8 cellular contexts compared by ENCODE assay signal in the genomic region with DNA sequence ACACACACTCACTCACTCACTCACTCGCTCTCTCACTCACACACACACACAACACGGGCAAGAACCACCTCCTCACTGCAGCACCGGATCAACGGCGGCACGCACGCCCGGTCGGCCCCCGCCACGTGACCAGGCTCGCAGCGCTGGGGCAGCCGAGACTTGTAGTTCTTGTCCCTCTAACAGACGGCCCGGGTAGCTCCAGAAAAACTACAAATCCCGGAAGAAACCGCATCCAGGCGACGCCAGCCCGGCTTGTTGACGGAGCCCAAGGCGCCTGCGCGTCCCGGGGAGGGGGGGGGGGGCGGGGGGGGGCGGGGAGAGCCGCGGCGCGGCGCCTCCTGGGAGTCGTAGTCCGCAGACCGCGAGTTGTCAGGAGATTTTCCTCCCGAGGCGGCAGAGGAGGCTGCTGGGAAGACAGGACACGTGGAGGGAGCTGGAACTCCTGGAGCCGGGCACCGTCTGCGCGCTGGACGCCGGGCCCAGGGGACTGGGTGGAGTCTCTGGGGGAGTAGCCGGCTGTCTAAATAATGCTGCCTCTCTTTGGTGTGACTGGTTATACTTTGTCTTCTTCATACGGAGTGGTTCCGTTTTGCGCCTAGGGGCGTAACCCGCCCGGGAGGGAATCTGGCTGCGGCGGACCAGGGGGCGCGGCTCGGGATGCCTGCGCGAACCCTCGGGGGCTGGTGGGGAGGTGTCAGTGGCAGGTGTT. TPM values are rescaled to one million over a fixed set of nuclear protein-coding genes. Genes with fewer than 3 reads are reported as not detected.
DNase-seq lines count a peak whose midpoint lies in the region; ATAC-seq and TF ChIP-seq lines count a peak whose summit lies in the region.

A gene with protein sequence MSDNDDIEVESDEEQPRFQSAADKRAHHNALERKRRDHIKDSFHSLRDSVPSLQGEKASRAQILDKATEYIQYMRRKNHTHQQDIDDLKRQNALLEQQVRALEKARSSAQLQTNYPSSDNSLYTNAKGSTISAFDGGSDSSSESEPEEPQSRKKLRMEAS (minus strand): TSS at position 77 of the 709 bp plus-strand sequence. CDS start 178 bp downstream, outside the sequence.

- H3K4me3 ChIP-seq in cardiac fibroblast (replicated peaks in 1 of 2; ENCODE audit: low read depth in 2 of 2, low read length in 2 of 2) (peak within 1 kb of the TSS; percentile 84 to 93), smooth muscle cell (peak within 1 kb of the TSS; percentile 93)

- CTCF ChIA-PET in WTC11 (lab: Charles Lee), result interaction anchor here (0.5 to 1.3 kb wide), 9 partner anchors 8 to 722 kb away, joined by 3 to 14 read pairs (median 3); a partner anchor contains a TSS

- H3F3A ChIP-seq in smooth muscle cell (ENCODE audit: low read depth), result peaks cover 9% of the 10 kb centered on the region

- peaks cover 39% of the 10 kb centered on the region for H3K79me2 ChIP-seq in smooth muscle cell (ENCODE audit: low read depth)

- POLR2A ChIA-PET in WTC11 (lab: Charles Lee), result interaction anchor here (0.5 to 1.9 kb wide), 5 partner anchors 116 to 1548 kb away, joined by 3 to 5 read pairs (median 3); a partner anchor contains a TSS

- H3K27ac ChIP-seq in smooth muscle cell (ENCODE audit: low read depth), result peak within 1 kb of the TSS; percentile 79

- peaks cover 15% of the 10 kb centered on the region for H4K20me1 ChIP-seq in smooth muscle cell (ENCODE audit: low read depth)

- H3K27ac Mint-ChIP-seq in WTC11, result peak within 1 kb of the TSS; percentile 98

- H3K4me1 ChIP-seq in smooth muscle cell (ENCODE audit: low read depth), result peaks cover 4% of the 10 kb centered on the region

- no peaks in the 10 kb centered on the region for H3K27me3 ChIP-seq in smooth muscle cell (ENCODE audit: low read depth)

- in situ Hi-C loops in ACHN (cut with HindIII; ENCODE audit: low pct_ligation_motif_present, low pct_unique_long_range_greater_than_20kb, low sequenced_read_pairs), result no loop called here

- H3K4me2 ChIP-seq in smooth muscle cell, result peak within 1 kb of the TSS; percentile 99

- H3K9me3 Mint-ChIP-seq in WTC11, result no peaks in the 10 kb centered on the region

- peaks cover 9% of the 10 kb centered on the region for H3K36me3 Mint-ChIP-seq in WTC11

- DNase-seq in ACHN, result peak; percentile 96
- peak; percentile 97 for DNase-seq in NCI-H2227 treated with DMSO at 0.1 percent for 48 hours (lab: John Stamatoyannopoulos, UW)
- DNase-seq in WTC11 (ENCODE audit: low spot score), result peak; percentile 96
- DNase-seq in cardiac fibroblast (ENCODE audit: low read depth in 2 of 2), result peak; percentile 99
- DNase-seq in iPS-NIHi7 (ENCODE audit: extremely low spot score), result peak; percentile 98
- peak; percentile 93 for DNase-seq in smooth muscle cell (lab: John Stamatoyannopoulos, UW; ENCODE audit: unreplicated experiment)

- ATAC-seq in GM18873 (IDR thresholded peaks at IDR 0.05; ENCODE audit: low FRiP score, unreplicated experiment) (peak; percentile 70), HG03139 (IDR thresholded peaks at IDR 0.05; ENCODE audit: unreplicated experiment) (peak; percentile 78), WTC11 (peak; percentile 90)

- H3K4me1 Mint-ChIP-seq in WTC11, result peaks cover 16% of the 10 kb centered on the region

- H3K4me3 Mint-ChIP-seq in WTC11, result peak within 1 kb of the TSS; percentile 89

- no peak for TF ChIP-seq CTCF in WTC11 (IDR thresholded peaks at IDR 0.05)
- no peak for TF ChIP-seq CTCF in cardiac fibroblast (IDR thresholded peaks at IDR 0.05; ENCODE audit: low read depth, low read length)
- TF ChIP-seq CTCF in smooth muscle cell (IDR thresholded peaks at IDR 0.05; ENCODE audit: borderline replicate concordance, insufficient read depth, poor library complexity, severe bottlenecking), result no peak

- H2AFZ ChIP-seq in smooth muscle cell (ENCODE audit: low read depth), result peak within 1 kb of the TSS; percentile 96

- H3K9me3 ChIP-seq in smooth muscle cell (replicated peaks; ENCODE audit: low read depth), result no peaks in the 10 kb centered on the region

- H3K36me3 ChIP-seq in smooth muscle cell (ENCODE audit: low read depth), result peaks cover 6% of the 10 kb centered on the region

- peak within 1 kb of the TSS; percentile 91 for H3K9ac ChIP-seq in smooth muscle cell (ENCODE audit: low read depth)

- under 1% methylated on average over 60 of the region's 61 CpGs for WGBS in smooth muscle cell (ENCODE audit: low lambda C conversion rate)

- no peaks in the 10 kb centered on the region for H3K27me3 Mint-ChIP-seq in WTC11 (ENCODE audit: low read depth)

TF ChIP-seq in WTC11, 78 proteins besides CTCF, POLR2A, EP300 and RAD21 (continues in another document):
- TF ChIP-seq, protein P1, sequence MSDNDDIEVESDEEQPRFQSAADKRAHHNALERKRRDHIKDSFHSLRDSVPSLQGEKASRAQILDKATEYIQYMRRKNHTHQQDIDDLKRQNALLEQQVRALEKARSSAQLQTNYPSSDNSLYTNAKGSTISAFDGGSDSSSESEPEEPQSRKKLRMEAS (CRISPR knock-in tag; IDR thresholded peaks at IDR 0.05), result peak; percentile 78; the same call in 1 of the 2 replicates
- TF ChIP-seq, protein P2, sequence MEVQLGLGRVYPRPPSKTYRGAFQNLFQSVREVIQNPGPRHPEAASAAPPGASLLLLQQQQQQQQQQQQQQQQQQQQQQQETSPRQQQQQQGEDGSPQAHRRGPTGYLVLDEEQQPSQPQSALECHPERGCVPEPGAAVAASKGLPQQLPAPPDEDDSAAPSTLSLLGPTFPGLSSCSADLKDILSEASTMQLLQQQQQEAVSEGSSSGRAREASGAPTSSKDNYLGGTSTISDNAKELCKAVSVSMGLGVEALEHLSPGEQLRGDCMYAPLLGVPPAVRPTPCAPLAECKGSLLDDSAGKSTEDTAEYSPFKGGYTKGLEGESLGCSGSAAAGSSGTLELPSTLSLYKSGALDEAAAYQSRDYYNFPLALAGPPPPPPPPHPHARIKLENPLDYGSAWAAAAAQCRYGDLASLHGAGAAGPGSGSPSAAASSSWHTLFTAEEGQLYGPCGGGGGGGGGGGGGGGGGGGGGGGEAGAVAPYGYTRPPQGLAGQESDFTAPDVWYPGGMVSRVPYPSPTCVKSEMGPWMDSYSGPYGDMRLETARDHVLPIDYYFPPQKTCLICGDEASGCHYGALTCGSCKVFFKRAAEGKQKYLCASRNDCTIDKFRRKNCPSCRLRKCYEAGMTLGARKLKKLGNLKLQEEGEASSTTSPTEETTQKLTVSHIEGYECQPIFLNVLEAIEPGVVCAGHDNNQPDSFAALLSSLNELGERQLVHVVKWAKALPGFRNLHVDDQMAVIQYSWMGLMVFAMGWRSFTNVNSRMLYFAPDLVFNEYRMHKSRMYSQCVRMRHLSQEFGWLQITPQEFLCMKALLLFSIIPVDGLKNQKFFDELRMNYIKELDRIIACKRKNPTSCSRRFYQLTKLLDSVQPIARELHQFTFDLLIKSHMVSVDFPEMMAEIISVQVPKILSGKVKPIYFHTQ (CRISPR knock-in tag; IDR thresholded peaks at IDR 0.05), result no peak
- no peak for TF ChIP-seq TEAD4 (CRISPR knock-in tag; IDR thresholded peaks at IDR 0.05)
- TF ChIP-seq ZNF121 (CRISPR knock-in tag; IDR thresholded peaks at IDR 0.05), result no peak
- TF ChIP-seq, protein P3, sequence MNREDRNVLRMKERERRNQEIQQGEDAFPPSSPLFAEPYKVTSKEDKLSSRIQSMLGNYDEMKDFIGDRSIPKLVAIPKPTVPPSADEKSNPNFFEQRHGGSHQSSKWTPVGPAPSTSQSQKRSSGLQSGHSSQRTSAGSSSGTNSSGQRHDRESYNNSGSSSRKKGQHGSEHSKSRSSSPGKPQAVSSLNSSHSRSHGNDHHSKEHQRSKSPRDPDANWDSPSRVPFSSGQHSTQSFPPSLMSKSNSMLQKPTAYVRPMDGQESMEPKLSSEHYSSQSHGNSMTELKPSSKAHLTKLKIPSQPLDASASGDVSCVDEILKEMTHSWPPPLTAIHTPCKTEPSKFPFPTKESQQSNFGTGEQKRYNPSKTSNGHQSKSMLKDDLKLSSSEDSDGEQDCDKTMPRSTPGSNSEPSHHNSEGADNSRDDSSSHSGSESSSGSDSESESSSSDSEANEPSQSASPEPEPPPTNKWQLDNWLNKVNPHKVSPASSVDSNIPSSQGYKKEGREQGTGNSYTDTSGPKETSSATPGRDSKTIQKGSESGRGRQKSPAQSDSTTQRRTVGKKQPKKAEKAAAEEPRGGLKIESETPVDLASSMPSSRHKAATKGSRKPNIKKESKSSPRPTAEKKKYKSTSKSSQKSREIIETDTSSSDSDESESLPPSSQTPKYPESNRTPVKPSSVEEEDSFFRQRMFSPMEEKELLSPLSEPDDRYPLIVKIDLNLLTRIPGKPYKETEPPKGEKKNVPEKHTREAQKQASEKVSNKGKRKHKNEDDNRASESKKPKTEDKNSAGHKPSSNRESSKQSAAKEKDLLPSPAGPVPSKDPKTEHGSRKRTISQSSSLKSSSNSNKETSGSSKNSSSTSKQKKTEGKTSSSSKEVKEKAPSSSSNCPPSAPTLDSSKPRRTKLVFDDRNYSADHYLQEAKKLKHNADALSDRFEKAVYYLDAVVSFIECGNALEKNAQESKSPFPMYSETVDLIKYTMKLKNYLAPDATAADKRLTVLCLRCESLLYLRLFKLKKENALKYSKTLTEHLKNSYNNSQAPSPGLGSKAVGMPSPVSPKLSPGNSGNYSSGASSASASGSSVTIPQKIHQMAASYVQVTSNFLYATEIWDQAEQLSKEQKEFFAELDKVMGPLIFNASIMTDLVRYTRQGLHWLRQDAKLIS (CRISPR knock-in tag; IDR thresholded peaks at IDR 0.05; ENCODE audit: borderline replicate concordance), result no peak
- no peak for TF ChIP-seq ZNF317 (CRISPR knock-in tag; IDR thresholded peaks at IDR 0.05; ENCODE audit: borderline replicate concordance, low read depth)
- peak; percentile 64; the same call in 1 of the 2 replicates for TF ChIP-seq SP1 (CRISPR knock-in tag; conservative IDR thresholded peaks at IDR 0.05)
- TF ChIP-seq, protein P4, sequence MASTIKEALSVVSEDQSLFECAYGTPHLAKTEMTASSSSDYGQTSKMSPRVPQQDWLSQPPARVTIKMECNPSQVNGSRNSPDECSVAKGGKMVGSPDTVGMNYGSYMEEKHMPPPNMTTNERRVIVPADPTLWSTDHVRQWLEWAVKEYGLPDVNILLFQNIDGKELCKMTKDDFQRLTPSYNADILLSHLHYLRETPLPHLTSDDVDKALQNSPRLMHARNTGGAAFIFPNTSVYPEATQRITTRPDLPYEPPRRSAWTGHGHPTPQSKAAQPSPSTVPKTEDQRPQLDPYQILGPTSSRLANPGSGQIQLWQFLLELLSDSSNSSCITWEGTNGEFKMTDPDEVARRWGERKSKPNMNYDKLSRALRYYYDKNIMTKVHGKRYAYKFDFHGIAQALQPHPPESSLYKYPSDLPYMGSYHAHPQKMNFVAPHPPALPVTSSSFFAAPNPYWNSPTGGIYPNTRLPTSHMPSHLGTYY (CRISPR knock-in tag; IDR thresholded peaks at IDR 0.05), result no peak
- TF ChIP-seq FOXK1 (CRISPR knock-in tag; IDR thresholded peaks at IDR 0.05), result peak; percentile 94

RNA-seq across cellular contexts. Expression of the gene that starts here (rescaled TPM):
- total RNA-seq in WTC11 (2021) (51.2 to 58.5 TPM (median 57.6 TPM) in 3 replicates), smooth muscle cell (32.9 and 37.5 TPM in 2 replicates)
- polyA plus RNA-seq in smooth muscle cell, result 30.1 and 33.5 TPM in 2 replicates

Comparison
In these comparisons a context has a peak if more than half of its experiments do, and no peak if none do; other contexts are left out.
1. Peak in every context shown above with its lines: DNase-seq, ATAC-seq, H3K4me3 ChIP-seq and H3K27ac ChIP-seq.